ENCODE assay signal across 6 cellular contexts in the genomic region with DNA sequence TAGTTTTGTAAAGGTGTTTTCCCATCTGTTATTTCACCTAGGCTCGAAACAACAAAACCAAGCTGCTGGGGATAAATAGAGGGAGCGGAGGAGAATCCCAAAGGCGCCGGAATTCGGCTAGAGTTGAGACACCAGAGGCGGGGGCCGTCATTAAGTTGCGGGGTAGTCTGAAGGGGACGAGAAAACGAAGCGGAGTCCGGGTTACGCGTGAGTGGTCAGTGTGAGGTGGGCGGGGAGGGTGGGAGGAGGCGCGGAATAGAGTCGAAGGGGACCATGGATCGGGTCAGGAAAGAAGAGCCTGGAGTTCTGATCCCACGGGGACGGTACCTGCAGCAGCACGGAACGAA. TPM values are rescaled to one million over a fixed set of nuclear protein-coding genes. Genes with fewer than 3 reads are reported as not detected.
A peak's percentile ranks its signal among the peaks of the same experiment; 100 is the strongest.
DNase-seq lines count a peak whose midpoint lies in the region; ATAC-seq and TF ChIP-seq lines count a peak whose summit lies in the region.

No MANE protein-coding gene starts in this region.

- H3K79me2 ChIP-seq in GM23338 (replicated peaks; ENCODE audit: insufficient read depth) = peaks cover 38% of the 10 kb centered on the region

- no peaks in the 10 kb centered on the region for H3K9me2 ChIP-seq in GM23338 (ENCODE audit: insufficient read depth)

- H3K27ac ChIP-seq in GM23338 (ENCODE audit: low read depth) (peak overlapping the region; percentile 95), layer of hippocampus (ENCODE audit: low read depth, low read length) (peak overlapping the region; percentile 81)

- peak overlapping the region; percentile 70 for H3K4me3 ChIP-seq in GM23338

- peaks cover 9% of the 10 kb centered on the region; the same call in 1 of the 2 replicates for H3K4me1 ChIP-seq in GM23338 (ENCODE audit: insufficient read depth)

- H3K27ac Mint-ChIP-seq in GM23338 (peak overlapping the region; percentile 99), T-helper 17 cell (peak overlapping the region; percentile 100)

- no peaks in the 10 kb centered on the region for H3K27me3 ChIP-seq in GM23338 (ENCODE audit: insufficient read depth)
- no peaks in the 10 kb centered on the region for H3K27me3 ChIP-seq in layer of hippocampus (ENCODE audit: control insufficient read depth, insufficient read depth, low read length)

- H2AFZ ChIP-seq in GM23338 = no peak overlapping the region; the same call in 1 of the 2 replicates

- ATAC-seq in GM23338 (peak; percentile 52), T-helper 17 cell (no peak)

- H3F3A ChIP-seq in GM23338 (replicated peaks; ENCODE audit: low read depth) = peaks cover 27% of the 10 kb centered on the region; the same call in 1 of the 2 replicates

- H3K27me3 Mint-ChIP-seq in GM23338 (ENCODE audit: insufficient read depth, low read depth, poor library complexity) (peaks cover 13% of the 10 kb centered on the region), T-helper 17 cell (no peaks in the 10 kb centered on the region)

- no peaks in the 10 kb centered on the region for H3K9me3 Mint-ChIP-seq in GM23338

- H3K36me3 Mint-ChIP-seq in GM23338 (ENCODE audit: low read depth) = peaks cover 66% of the 10 kb centered on the region
- peaks cover 3% of the 10 kb centered on the region for H3K36me3 Mint-ChIP-seq in T-helper 17 cell (ENCODE audit: low read depth)

- no peaks in the 10 kb centered on the region for H4K20me1 ChIP-seq in GM23338 (replicated peaks; ENCODE audit: insufficient read depth)

- DNase-seq in GM23338 (ENCODE audit: low spot score) = peak; percentile 55
- DNase-seq in T-helper 17 cell = no peak
- DNase-seq in islet precursor cell = no peak
- no peak for DNase-seq in activated CD8-positive, alpha-beta memory T cell treated with anti-CD3 and anti-CD28 coated beads, Interleukin-2, amount 50 U/mL, for 4 hours
- no peak for DNase-seq in DMS153 (lab: John Stamatoyannopoulos, UW)

- H3K4me3 Mint-ChIP-seq in GM23338 (peak overlapping the region; percentile 96), T-helper 17 cell (peak overlapping the region; percentile 96)

- peaks cover 12% of the 10 kb centered on the region for H3K4me1 Mint-ChIP-seq in GM23338
- peaks cover 34% of the 10 kb centered on the region for H3K4me1 Mint-ChIP-seq in T-helper 17 cell

- H3K36me3 ChIP-seq in GM23338 (ENCODE audit: insufficient read depth) = peaks cover 31% of the 10 kb centered on the region

- no peaks in the 10 kb centered on the region for H3K9me3 ChIP-seq in T-helper 17 cell (ENCODE audit: control insufficient read depth, low read length, poor library complexity, severe bottlenecking)

- peak overlapping the region; percentile 82 for H3K4me2 ChIP-seq in GM23338

- no peak for TF ChIP-seq CTCF in GM23338 (conservative IDR thresholded peaks at IDR 0.05; ENCODE audit: low read depth in 2 of 2)

TF ChIP-seq in GM23338, 12 proteins besides CTCF, POLR2A, EP300 and RAD21:
- TF ChIP-seq STAT1 (IDR thresholded peaks at IDR 0.05; ENCODE audit: unreplicated experiment) (no peak), EZH2phosphoT487 (IDR thresholded peaks at IDR 0.05; ENCODE audit: unreplicated experiment) (no peak), NANOG (IDR thresholded peaks at IDR 0.05; ENCODE audit: borderline replicate concordance) (no peak), EZH2 (IDR thresholded peaks at IDR 0.05; ENCODE audit: low read depth, unreplicated experiment) (no peak), JUNB (IDR thresholded peaks at IDR 0.05; ENCODE audit: unreplicated experiment) (no peak), ZNF331 (CRISPR knock-in tag; IDR thresholded peaks at IDR 0.05; ENCODE audit: low read depth) (no peak)
- TF ChIP-seq, protein P1, sequence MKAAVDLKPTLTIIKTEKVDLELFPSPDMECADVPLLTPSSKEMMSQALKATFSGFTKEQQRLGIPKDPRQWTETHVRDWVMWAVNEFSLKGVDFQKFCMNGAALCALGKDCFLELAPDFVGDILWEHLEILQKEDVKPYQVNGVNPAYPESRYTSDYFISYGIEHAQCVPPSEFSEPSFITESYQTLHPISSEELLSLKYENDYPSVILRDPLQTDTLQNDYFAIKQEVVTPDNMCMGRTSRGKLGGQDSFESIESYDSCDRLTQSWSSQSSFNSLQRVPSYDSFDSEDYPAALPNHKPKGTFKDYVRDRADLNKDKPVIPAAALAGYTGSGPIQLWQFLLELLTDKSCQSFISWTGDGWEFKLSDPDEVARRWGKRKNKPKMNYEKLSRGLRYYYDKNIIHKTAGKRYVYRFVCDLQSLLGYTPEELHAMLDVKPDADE (IDR thresholded peaks at IDR 0.05) = no peak

RNA-seq across cellular contexts. Expression of a gene that starts 0.4 kb away (rescaled TPM):
- total RNA-seq in GM23338 (2014; rRNA removed; shearing (Covaris generic)) = 49.3 and 53.2 TPM in 2 replicates
- 27.1 and 28.0 TPM in 2 replicates for polyA plus RNA-seq in GM23338 (2016; fragmentation: Nextera tagmentation; extraction: Ambion mirVana)
- total RNA-seq in T-helper 17 cell = 100 to 1,000 TPM; 182 to 192 TPM

RNA-seq across cellular contexts. Expression of a gene that starts 0.6 kb away (rescaled TPM):
- total RNA-seq in GM23338 (2014; rRNA removed; shearing (Covaris generic)) = 41.0 and 59.2 TPM in 2 replicates
- polyA plus RNA-seq in GM23338 (2016; fragmentation: Nextera tagmentation; extraction: Ambion mirVana) = 25.2 and 27.0 TPM in 2 replicates
- 10 to 100 TPM; 21.7 to 24.9 TPM for total RNA-seq in T-helper 17 cell

RNA-seq across cellular contexts. Expression of a gene that starts 14.6 kb away (rescaled TPM):
- total RNA-seq in GM23338 (2014; rRNA removed; shearing (Covaris generic)) = 2.6 and 3.4 TPM in 2 replicates
- 0.89 and 1.1 TPM in 2 replicates for polyA plus RNA-seq in GM23338 (2016; fragmentation: Nextera tagmentation; extraction: Ambion mirVana)
- total RNA-seq in T-helper 17 cell = 10 to 100 TPM; 13.1 to 14.1 TPM

RNA-seq across cellular contexts. Expression of a gene that starts 35.5 kb away (rescaled TPM):
- total RNA-seq in GM23338 (2014; rRNA removed; shearing (Covaris generic)) = 26.8 and 28.5 TPM in 2 replicates
- polyA plus RNA-seq in GM23338 (2016; fragmentation: Nextera tagmentation; extraction: Ambion mirVana) = 41.1 and 46.4 TPM in 2 replicates
- total RNA-seq in T-helper 17 cell = 10 to 100 TPM; 12.1 to 14.9 TPM

RNA-seq across cellular contexts. Expression of a gene that starts 56.8 kb away (rescaled TPM):
- 43.4 and 75.0 TPM in 2 replicates for total RNA-seq in GM23338 (2014; rRNA removed; shearing (Covaris generic))
- polyA plus RNA-seq in GM23338 (2016; fragmentation: Nextera tagmentation; extraction: Ambion mirVana) = 24.7 and 33.7 TPM in 2 replicates
- 1 to 10 TPM; 2.5 to 2.8 TPM for total RNA-seq in T-helper 17 cell
